8 cellular contexts compared by ENCODE assay signal in genomic region chr7:50335795-50336754, GRCh38. TPM values are rescaled to one million over a fixed set of nuclear protein-coding genes. Genes with fewer than 3 reads are reported as not detected.
DNase-seq lines count a peak whose midpoint lies in the region; ATAC-seq and TF ChIP-seq lines count a peak whose summit lies in the region.

No MANE protein-coding gene starts in this region.

- DNase-seq in COR-L47 (lab: John Stamatoyannopoulos, UW) (peak; percentile 11), endodermal cell (peak; percentile 49), NCI-H2029 treated with DMSO at 0.1 percent for 48 hours (lab: John Stamatoyannopoulos, UW) (no peak), mesenchymal stem cell (no peak), PC-3 (no peak)
- peak; percentile 57 for DNase-seq in activated CD4-positive, CD25-positive, alpha-beta regulatory T cell treated with anti-CD3 and anti-CD28 coated beads, Interleukin-2, amount 50 U/mL, for 16 hours (ENCODE audit: low read depth, low spot score)
- peak; percentile 71 for DNase-seq in stimulated activated CD8-positive, alpha-beta memory T cell treated with anti-CD3 and anti-CD28 coated beads, Interleukin-7, amount 100 ng/mL, for 24 hours (ENCODE audit: low read depth)

- ATAC-seq in HG02885 (IDR thresholded peaks at IDR 0.05; ENCODE audit: poor library complexity, unreplicated experiment) (peak; percentile 24), PC-3 (no peak)

- no peak overlapping the region for H3K4me3 Mint-ChIP-seq in endodermal cell

- H2AFZ ChIP-seq in mesenchymal stem cell (ENCODE audit: low read depth, low read length): no peak overlapping the region
- H2AFZ ChIP-seq in PC-3 (ENCODE audit: low read length): no peak overlapping the region

- H3K27ac Mint-ChIP-seq in endodermal cell: no peak overlapping the region

- H4K20me1 ChIP-seq in PC-3 (ENCODE audit: low read length): no peaks in the 10 kb centered on the region

- H3K36me3 ChIP-seq in endodermal cell (ENCODE audit: control insufficient read depth, insufficient read depth, low read length) (no peaks in the 10 kb centered on the region), mesenchymal stem cell (ENCODE audit: control insufficient read depth in 1 of 2, insufficient read depth in 2 of 2, low read depth in 1 of 2, low read length in 2 of 2) (no peaks in the 10 kb centered on the region), PC-3 (ENCODE audit: low read depth, low read length) (no peaks in the 10 kb centered on the region)

- H3K9me3 Mint-ChIP-seq in endodermal cell: no peaks in the 10 kb centered on the region

- H3K27me3 Mint-ChIP-seq in endodermal cell (ENCODE audit: insufficient read depth): no peaks in the 10 kb centered on the region

- no peak overlapping the region for H2BK15ac ChIP-seq in mesenchymal stem cell (ENCODE audit: low read depth, poor library complexity, severe bottlenecking)

- no peak overlapping the region for H2BK5ac ChIP-seq in mesenchymal stem cell (ENCODE audit: low read depth, low read length, poor library complexity, severe bottlenecking)

- H3K27ac ChIP-seq in endodermal cell (ENCODE audit: low read depth, low read length): no peak overlapping the region
- H3K27ac ChIP-seq in mesenchymal stem cell (ENCODE audit: low read length, poor library complexity, severe bottlenecking): no peak overlapping the region
- no peak overlapping the region for H3K27ac ChIP-seq in PC-3 (ENCODE audit: low read length)

- H3K4me1 ChIP-seq in endodermal cell (ENCODE audit: control insufficient read depth, insufficient read depth, low read length) (no peaks in the 10 kb centered on the region), mesenchymal stem cell (ENCODE audit: control insufficient read depth, insufficient read depth, low read depth, low read length) (peaks cover 4% of the 10 kb centered on the region), PC-3 (ENCODE audit: insufficient read depth, low read length) (no peaks in the 10 kb centered on the region)

- POLR2A ChIA-PET in PC-3 (lab: Charles Lee; ENCODE audit: unreplicated experiment): no interaction called here

- H2AK5ac ChIP-seq in mesenchymal stem cell (ENCODE audit: low read length, severe bottlenecking): no peak overlapping the region

- no peak overlapping the region for H2BK120ac ChIP-seq in mesenchymal stem cell (ENCODE audit: low read depth, low read length)

- H3K4ac ChIP-seq in mesenchymal stem cell (ENCODE audit: low read depth in 1 of 2, low read length in 2 of 2): no peak overlapping the region

- BruUV-seq in PC-3 (replicated peaks; lab: Mats Ljungman, UMichigan): no TSS peak

- H3K79me2 ChIP-seq in PC-3 (ENCODE audit: low read length): no peaks in the 10 kb centered on the region

- intact Hi-C loops in PC-3 (cut with micrococcal nuclease): no loop called here

- no peaks in the 10 kb centered on the region for H3K9me3 ChIP-seq in endodermal cell (ENCODE audit: control insufficient read depth, low read length)
- H3K9me3 ChIP-seq in mesenchymal stem cell (ENCODE audit: control insufficient read depth, low read length): no peaks in the 10 kb centered on the region
- H3K9me3 ChIP-seq in PC-3 (ENCODE audit: low read length): no peaks in the 10 kb centered on the region

- no peak overlapping the region for H3K23ac ChIP-seq in mesenchymal stem cell (ENCODE audit: low read length in 2 of 2)

- no peaks in the 10 kb centered on the region for H3K36me3 Mint-ChIP-seq in endodermal cell (ENCODE audit: low read depth)

- H4K8ac ChIP-seq in mesenchymal stem cell (ENCODE audit: low read length): no peak overlapping the region

- H3K4me2 ChIP-seq in mesenchymal stem cell (ENCODE audit: low read length, poor library complexity, severe bottlenecking) (no peak overlapping the region), PC-3 (ENCODE audit: low read length) (no peak overlapping the region)

- H3K9ac ChIP-seq in endodermal cell (ENCODE audit: extremely low read depth, low read length, poor library complexity, severe bottlenecking) (no peak overlapping the region), mesenchymal stem cell (ENCODE audit: low read length) (no peak overlapping the region), PC-3 (ENCODE audit: low read length) (no peak overlapping the region)

- no peaks in the 10 kb centered on the region for H3K9me2 ChIP-seq in PC-3 (replicated peaks; ENCODE audit: low read length)

- no peak overlapping the region for H2BK12ac ChIP-seq in mesenchymal stem cell (ENCODE audit: low read length in 2 of 2)

- no peaks in the 10 kb centered on the region for H3K79me1 ChIP-seq in mesenchymal stem cell (replicated peaks; ENCODE audit: low read length, poor library complexity, severe bottlenecking)

- no peaks in the 10 kb centered on the region for H3F3A ChIP-seq in PC-3 (ENCODE audit: low read length, unreplicated experiment)

- no peak overlapping the region for H3K4me3 ChIP-seq in endodermal cell (ENCODE audit: low read length)
- no peak overlapping the region for H3K4me3 ChIP-seq in mesenchymal stem cell (ENCODE audit: insufficient read depth in 1 of 2, low read depth in 1 of 2, low read length in 2 of 2)
- no peak overlapping the region for H3K4me3 ChIP-seq in PC-3 (ENCODE audit: low read length)

- H3K14ac ChIP-seq in mesenchymal stem cell (ENCODE audit: low read length in 2 of 2): peak overlapping the region in 1 of 2 experiments; percentile 53

- 92 to 93% methylated on average over 13 to 22 of the region's 22 CpGs for WGBS in endodermal cell (ENCODE audit: insufficient coverage in 1 of 2, insufficient read length in 1 of 2), 2 experiments
- WGBS in mesenchymal stem cell: 75% methylated on average over 22 of the region's 22 CpGs

- TF ChIP-seq CTCF in endodermal cell (conservative IDR thresholded peaks at IDR 0.05): no peak
- no peak for TF ChIP-seq CTCF in PC-3 (conservative IDR thresholded peaks at IDR 0.05; ENCODE audit: low read depth, low read length)

- no peak overlapping the region for H3K18ac ChIP-seq in mesenchymal stem cell (ENCODE audit: low read depth in 1 of 2, low read length in 2 of 2)

- CTCF ChIA-PET in PC-3 (lab: Charles Lee): no interaction called here

- no peak overlapping the region for H4K91ac ChIP-seq in mesenchymal stem cell (ENCODE audit: low read length)

- H3K27me3 ChIP-seq in endodermal cell (ENCODE audit: control insufficient read depth, insufficient read depth, low read length, poor library complexity, severe bottlenecking): no peaks in the 10 kb centered on the region
- peaks cover 0 to 33% of the 10 kb centered on the region in 2 experiments for H3K27me3 ChIP-seq in mesenchymal stem cell (ENCODE audit: control insufficient read depth in 1 of 2, insufficient read depth in 1 of 2, low read length in 2 of 2)
- H3K27me3 ChIP-seq in PC-3 (ENCODE audit: low read length): peaks cover 57% of the 10 kb centered on the region

- peaks cover 16% of the 10 kb centered on the region for H3K4me1 Mint-ChIP-seq in endodermal cell

RNA-seq across cellular contexts. Expression of gene IKZF1, which starts 31.6 kb away (rescaled TPM):
- under 1 TPM; 0.44 to 0.55 TPM for total RNA-seq in endodermal cell
- 3.3 TPM for polyA plus RNA-seq in endodermal cell (2013, experiment 1 of 2)
- polyA plus RNA-seq in endodermal cell (2013, experiment 2 of 2): 3.6 TPM
- 0.01 TPM for polyA plus RNA-seq in mesenchymal stem cell (2013, experiment 1 of 2)
- polyA plus RNA-seq in mesenchymal stem cell (2013, experiment 2 of 2): not detected
- total RNA-seq in PC-3 (2014; rRNA removed): not detected in 2 replicates

Comparison
In these comparisons a context has a peak if more than half of its experiments do, and no peak if none do; other contexts are left out.
1. DNase-seq: peak in COR-L47 (single experiment), activated CD4-positive, CD25-positive, alpha-beta regulatory T cell treated with anti-CD3 and anti-CD28 coated beads, Interleukin-2, amount 50 U/mL, for 16 hours (single experiment), endodermal cell (single experiment) and stimulated activated CD8-positive, alpha-beta memory T cell treated with anti-CD3 and anti-CD28 coated beads, Interleukin-7, amount 100 ng/mL, for 24 hours (single experiment); none in NCI-H2029 treated with DMSO at 0.1 percent for 48 hours (single experiment), mesenchymal stem cell (single experiment) and PC-3 (single experiment).